13 cellular contexts compared by ENCODE assay signal in the genomic region with DNA sequence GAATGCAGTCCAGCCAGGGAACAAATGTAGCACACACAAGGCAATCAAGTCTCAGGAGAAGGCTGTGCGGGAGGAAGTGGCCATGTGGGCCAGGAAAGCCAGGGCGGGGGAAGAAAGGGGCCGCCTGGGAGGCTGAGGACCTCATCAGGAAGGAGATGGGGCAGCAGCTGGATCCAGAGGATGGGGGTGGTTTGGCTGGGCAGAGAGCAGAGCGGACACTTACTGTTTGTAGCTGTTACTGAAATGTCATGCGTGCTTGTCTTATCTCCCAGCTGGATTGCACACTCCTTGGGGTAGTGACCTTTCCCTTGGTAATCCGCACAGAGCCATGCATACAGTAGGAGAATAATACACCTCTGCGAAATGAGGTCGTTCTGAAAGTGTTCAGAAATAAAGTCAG. TPM values are rescaled to one million over a fixed set of nuclear protein-coding genes. Genes with fewer than 3 reads are reported as not detected.
A peak's percentile ranks its signal among the peaks of the same experiment; 100 is the strongest.
DNase-seq lines count a peak whose midpoint lies in the region; ATAC-seq and TF ChIP-seq lines count a peak whose summit lies in the region.
"Had no signal": no experiment of that assay in that cellular context is flagged by ENCODE, and none has a peak within 500 bp of the region (broad histone marks: within the 10 kb centered on the region; RNA-seq: fewer than 3 reads in every experiment).

No MANE protein-coding gene starts in this region.

- H3K27ac ChIP-seq in BLaER1 treated with 17β-estradiol and CSF1 and Interleukin-3, amounts not matched to agents 10 nM and 100 nM = no peak overlapping the region; a peak in 1 of 22 replicates

- no peak overlapping the region for H3K4me3 ChIP-seq in BLaER1 treated with 17β-estradiol and CSF1 and Interleukin-3, amounts not matched to agents 10 nM and 100 nM
- peak overlapping the region; percentile 60 for H3K4me3 ChIP-seq in adipocyte (ENCODE audit: low read length)

- DNase-seq in adipocyte (ENCODE audit: low read depth) (no peak), Right ventricle myocardium superior (peak; percentile 73), omental fat pad (ENCODE audit: low spot score) (no peak), NCI-H510A (lab: John Stamatoyannopoulos, UW) (no peak), RKO (ENCODE audit: low spot score) (no peak)
- DNase-seq in effector CD8-positive, alpha-beta T cell (lab: John Stamatoyannopoulos, UW) = no peak
- DNase-seq in stimulated activated CD4-positive, alpha-beta T cell treated with anti-CD3 and anti-CD28 coated beads, Interleukin-4, amount 100 ng/mL, for 4 hours = no peak
- DNase-seq: activated CD4-positive, alpha-beta T cell treated with anti-CD3 and anti-CD28 coated beads for 48 hours; C1 segment of cervical spinal cord; KBM-7; kidney; NCI-H2081 treated with DMSO at 0.1 percent for 48 hours had no signal

- no peaks in the 10 kb centered on the region for H4K20me1 ChIP-seq in BLaER1 treated with 17β-estradiol and CSF1 and Interleukin-3, amounts not matched to agents 10 nM and 100 nM

- H3K4me1 ChIP-seq in BLaER1 treated with 17β-estradiol and CSF1 and Interleukin-3, amounts not matched to agents 10 nM and 100 nM = peaks cover 5 to 19% (median 13%) of the 10 kb centered on the region in 10 experiments; a peak in 19 of 20 replicates
- H3K4me1 ChIP-seq in adipocyte (ENCODE audit: control insufficient read depth, insufficient read depth, low read length) = peaks cover 37% of the 10 kb centered on the region

- intact Hi-C loops in Right ventricle myocardium superior (cut with DNase I) = no loop called here

- ATAC-seq in Right ventricle myocardium superior (ENCODE audit: poor library complexity) = peak; percentile 91
- ATAC-seq in omental fat pad (ENCODE audit: low FRiP score) = peak; percentile 6

- H3K9me3 ChIP-seq in BLaER1 treated with 17β-estradiol and CSF1 and Interleukin-3, amounts not matched to agents 10 nM and 100 nM (replicated peaks in 1 of 11) = no peaks in the 10 kb centered on the region
- no peaks in the 10 kb centered on the region for H3K9me3 ChIP-seq in adipocyte (ENCODE audit: control insufficient read depth, low read length)

- no peak overlapping the region for H3K9ac ChIP-seq in BLaER1 treated with 17β-estradiol and CSF1 and Interleukin-3, amounts not matched to agents 10 nM and 100 nM
- peak overlapping the region; percentile 54 for H3K9ac ChIP-seq in adipocyte (ENCODE audit: low read length)

- peak overlapping the region; percentile 26 to 77 (median 57); a peak in 20 of 22 replicates for H3K4me2 ChIP-seq in BLaER1 treated with 17β-estradiol and CSF1 and Interleukin-3, amounts not matched to agents 10 nM and 100 nM

- H3K36me3 ChIP-seq in BLaER1 treated with 17β-estradiol and CSF1 and Interleukin-3, amounts not matched to agents 10 nM and 100 nM = no peaks in the 10 kb centered on the region
- H3K36me3 ChIP-seq in adipocyte (ENCODE audit: control insufficient read depth, insufficient read depth, low read length, severe bottlenecking) = no peaks in the 10 kb centered on the region

- TF ChIP-seq CTCF in omental fat pad (IDR thresholded peaks at IDR 0.05) = no peak

- no peaks in the 10 kb centered on the region for H3K27me3 ChIP-seq in BLaER1 treated with 17β-estradiol and CSF1 and Interleukin-3, amounts not matched to agents 10 nM and 100 nM
- no peaks in the 10 kb centered on the region for H3K27me3 ChIP-seq in adipocyte (replicated peaks; ENCODE audit: control insufficient read depth, insufficient read depth, low read length)

RNA-seq across cellular contexts. Expression of gene MAP3K4, which starts 18.3 kb away (rescaled TPM):
- total RNA-seq in Right ventricle myocardium superior (41.7 TPM), omental fat pad (10 to 100 TPM; 18.9 to 33.6 (median 25.0) TPM)
